1 cellular context compared by ENCODE assay signal in the genomic region with DNA sequence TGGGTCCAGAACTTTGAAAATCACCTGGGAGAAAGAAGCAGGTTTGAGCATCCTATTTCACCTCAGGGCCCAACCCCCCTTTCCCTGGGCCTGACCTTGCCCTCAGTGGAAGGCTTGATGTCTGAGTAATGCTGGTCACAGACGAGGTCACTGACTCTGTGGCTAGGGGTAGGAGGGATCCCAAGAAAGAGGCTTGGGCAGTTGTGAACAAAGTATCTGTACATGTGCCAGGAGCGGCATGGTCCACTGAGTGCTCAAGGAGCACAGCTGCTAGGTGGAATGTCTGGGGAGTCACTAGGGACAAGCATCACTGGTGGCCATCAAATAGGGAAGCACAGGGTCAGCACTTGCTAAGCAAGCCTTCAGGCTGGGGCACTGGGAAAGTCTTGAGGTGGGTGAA.
TF ChIP-seq lines count a peak whose summit lies in the region.

No MANE protein-coding gene starts in this region.

TF ChIP-seq in H1, 55 proteins besides CTCF, POLR2A, EP300 and RAD21:
- TF ChIP-seq EZH2 (IDR thresholded peaks at IDR 0.05; ENCODE audit: low read depth, low read length, severe bottlenecking) (no peak), TAF7 (optimal IDR thresholded peaks at IDR 0.05; ENCODE audit: borderline replicate concordance, low read depth, low read length) (no peak), ASH2L (IDR thresholded peaks at IDR 0.05; ENCODE audit: low read length) (no peak), BRCA1 (IDR thresholded peaks at IDR 0.05; ENCODE audit: low read depth, low read length) (no peak)
